Comparison of ENCODE assay signal across 8 cellular contexts in the genomic region with DNA sequence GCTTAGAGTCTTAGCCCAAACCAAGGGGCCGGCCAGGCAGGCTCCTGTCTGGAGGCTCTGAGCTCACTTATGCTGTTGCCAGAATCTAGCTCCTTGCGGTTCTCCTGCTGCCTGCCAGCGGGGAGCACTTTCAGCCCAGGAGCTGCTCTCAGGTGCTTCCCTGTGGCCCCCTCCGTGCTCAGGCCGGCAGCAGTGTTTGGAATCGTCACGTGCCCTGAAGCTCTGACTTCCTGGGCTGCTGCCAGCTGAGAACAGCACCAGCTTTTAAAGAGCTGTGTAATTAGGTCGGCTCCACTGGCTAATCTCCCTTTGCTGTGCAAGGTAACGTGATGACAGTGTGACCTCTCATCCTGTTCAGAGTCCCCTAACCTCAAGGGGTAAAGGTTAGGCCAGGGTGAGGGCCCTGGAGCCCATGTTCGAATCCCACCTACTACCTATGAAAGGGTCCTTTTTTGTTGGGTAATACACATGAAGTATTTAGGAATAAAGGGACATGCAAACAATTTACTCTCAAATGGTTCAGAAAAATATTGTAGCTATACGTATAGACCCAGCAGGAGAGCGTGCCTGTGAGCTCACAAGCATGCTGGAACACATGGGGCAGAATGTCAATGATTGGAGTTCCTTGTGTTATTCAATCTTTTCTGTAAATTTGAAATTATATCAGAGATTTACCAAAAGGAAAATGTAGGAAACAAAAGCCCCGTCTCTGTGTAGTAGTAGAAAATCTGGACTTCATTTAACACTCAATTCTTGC. TPM values are rescaled to one million over a fixed set of nuclear protein-coding genes. Genes with fewer than 3 reads are reported as not detected.
DNase-seq lines count a peak whose midpoint lies in the region; ATAC-seq, FAIRE-seq and TF ChIP-seq lines count a peak whose summit lies in the region.

No MANE protein-coding gene starts in this region.

- ATAC-seq in foreskin keratinocyte, result peak; percentile 85
- ATAC-seq in HG03039 (IDR thresholded peaks at IDR 0.05; ENCODE audit: unreplicated experiment), result no peak

- DNase-seq in D721Med (ENCODE audit: insufficient read length, low spot score) (peak; percentile 78), MG63 (peak; percentile 15), SK-N-DZ (ENCODE audit: low spot score) (peak; percentile 47), foreskin keratinocyte (peak; percentile 23 to 57), sigmoid colon (peak; percentile 86), progenitor cell of endocrine pancreas (ENCODE audit: low spot score, unreplicated experiment) (no peak), 8988T (no peak)

- intact Hi-C loops in sigmoid colon (cut with DNase I), result no loop called here

- H3K27me3 ChIP-seq in MG63 (no peaks in the 10 kb centered on the region), foreskin keratinocyte (no peaks in the 10 kb centered on the region), sigmoid colon (no peaks in the 10 kb centered on the region)

- H3K27ac ChIP-seq in foreskin keratinocyte, result no peak overlapping the region
- H3K27ac ChIP-seq in sigmoid colon, result peak overlapping the region in 1 of 4 donors; percentile 38

- no peak overlapping the region for H3K4me3 ChIP-seq in MG63
- H3K4me3 ChIP-seq in sigmoid colon, result no peak overlapping the region

- no peak overlapping the region for H3K27ac Mint-ChIP-seq in progenitor cell of endocrine pancreas

- no peaks in the 10 kb centered on the region for H3K27me3 Mint-ChIP-seq in progenitor cell of endocrine pancreas

- H3K36me3 ChIP-seq in MG63, result no peaks in the 10 kb centered on the region
- H3K36me3 ChIP-seq in sigmoid colon, result peaks cover 4 to 29% (median 11%) of the 10 kb centered on the region in 4 donors

- 20 to 48% methylated on average over 13 of the region's 13 CpGs for WGBS in sigmoid colon, 2 donors

- TF ChIP-seq POLR2A in sigmoid colon (IDR thresholded peaks at IDR 0.05), result no peak

- no peaks in the 10 kb centered on the region for H3K9me3 Mint-ChIP-seq in progenitor cell of endocrine pancreas (ENCODE audit: low read depth)

- H3K36me3 Mint-ChIP-seq in progenitor cell of endocrine pancreas (ENCODE audit: insufficient read depth), result peaks cover 2% of the 10 kb centered on the region

- TF ChIP-seq EP300 in sigmoid colon (IDR thresholded peaks at IDR 0.05), result no peak

- no peak overlapping the region for H3K4me3 Mint-ChIP-seq in progenitor cell of endocrine pancreas (ENCODE audit: low read depth)

- peaks cover 8% of the 10 kb centered on the region for H3K4me1 Mint-ChIP-seq in progenitor cell of endocrine pancreas (ENCODE audit: low read depth)

- no peak for FAIRE-seq in D721Med (lab: Jason Lieb, UNC)

- peaks cover 6% of the 10 kb centered on the region for H3K4me1 ChIP-seq in foreskin keratinocyte
- H3K4me1 ChIP-seq in sigmoid colon, result peaks cover 0 to 20% (median 18%) of the 10 kb centered on the region in 4 donors

- TF ChIP-seq CTCF in D721Med (IDR thresholded peaks at IDR 0.05; ENCODE audit: insufficient read depth, missing control alignments), result no peak
- TF ChIP-seq CTCF in foreskin keratinocyte (conservative IDR thresholded peaks at IDR 0.05), result no peak
- TF ChIP-seq CTCF in sigmoid colon (IDR thresholded peaks at IDR 0.05), result no peak
- TF ChIP-seq CTCF in progenitor cell of endocrine pancreas (IDR thresholded peaks at IDR 0.05; ENCODE audit: unreplicated experiment), result no peak

- no peaks in the 10 kb centered on the region for H3K9me3 ChIP-seq in MG63
- H3K9me3 ChIP-seq in sigmoid colon, result no peaks in the 10 kb centered on the region

RNA-seq across cellular contexts. Expression of gene ZNF862, which starts 16.6 kb away (rescaled TPM):
- total RNA-seq in MG63 (2014; rRNA removed; shearing (Covaris generic); ENCODE audit: low replicate concordance), result 0.52 and 4.5 TPM in 2 replicates
- polyA plus RNA-seq in SK-N-DZ (2014; cell fraction: cytosol; rRNA removed), result 2.1 and 6.1 TPM in 2 replicates
- 4.3 and 10.7 TPM in 2 replicates for polyA plus RNA-seq in SK-N-DZ (2014; cell fraction: nucleus; rRNA removed)
- total RNA-seq in foreskin keratinocyte, result 3.7 and 5.1 TPM in 2 replicates
- 1.2 and 1.7 TPM in 2 replicates for polyA plus RNA-seq in foreskin keratinocyte
- 10 to 100 TPM; 12.5 to 23.8 (median 15.9) TPM for total RNA-seq in sigmoid colon
- 1 to 10 TPM in 2 of 3 donors, under 1 TPM in 1; 0.92 to 9.6 (median 6.0) TPM for polyA plus RNA-seq in sigmoid colon
- total RNA-seq in progenitor cell of endocrine pancreas, result 19.5 and 22.8 TPM in 2 replicates

RNA-seq across cellular contexts. Expression of gene ATP6V0E2, which starts 19.0 kb away (rescaled TPM):
- total RNA-seq in MG63 (2014; rRNA removed; shearing (Covaris generic); ENCODE audit: low replicate concordance), result 18.4 and 21.9 TPM in 2 replicates
- 106 and 127 TPM in 2 replicates for polyA plus RNA-seq in SK-N-DZ (2014; cell fraction: cytosol; rRNA removed)
- 101 and 119 TPM in 2 replicates for polyA plus RNA-seq in SK-N-DZ (2014; cell fraction: nucleus; rRNA removed)
- 4.2 and 10.4 TPM in 2 replicates for total RNA-seq in foreskin keratinocyte
- polyA plus RNA-seq in foreskin keratinocyte, result 5.0 and 14.0 TPM in 2 replicates
- 10 to 100 TPM; 16.6 to 41.7 (median 29.9) TPM for total RNA-seq in sigmoid colon
- 10 to 100 TPM; 13.2 to 45.5 (median 22.8) TPM for polyA plus RNA-seq in sigmoid colon
- 49.4 and 50.8 TPM in 2 replicates for total RNA-seq in progenitor cell of endocrine pancreas

Comparison
In these comparisons a context has a peak if more than half of its experiments do, and no peak if none do; other contexts are left out.
1. DNase-seq: peak in D721Med (single experiment), MG63 (single experiment), SK-N-DZ (single experiment), foreskin keratinocyte (2 of 2) and sigmoid colon (single experiment); none in progenitor cell of endocrine pancreas (single experiment) and 8988T (single experiment).